5 cellular contexts compared by ENCODE assay signal in the genomic region with DNA sequence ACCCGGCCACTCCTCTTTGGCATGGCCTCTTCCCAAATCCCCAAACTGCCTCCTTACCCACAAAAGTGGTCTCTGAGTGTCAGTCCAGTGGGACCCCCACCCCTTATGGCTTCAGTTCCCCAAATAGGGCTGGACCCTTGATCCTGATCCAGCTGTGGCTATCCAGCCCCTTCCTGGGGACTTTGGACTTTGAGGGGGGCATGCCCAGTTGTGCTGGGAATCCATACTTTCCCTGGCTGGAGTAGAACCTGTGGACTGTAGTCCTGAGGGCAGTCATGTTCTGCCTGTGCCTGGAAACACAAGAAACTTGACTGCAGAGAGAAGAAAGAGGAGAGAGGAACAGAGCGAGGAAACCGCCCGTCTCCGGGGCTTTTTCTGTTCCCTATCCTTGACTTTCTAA. TPM values are rescaled to one million over a fixed set of nuclear protein-coding genes. Genes with fewer than 3 reads are reported as not detected.
"Had no signal": no experiment of that assay in that cellular context is flagged by ENCODE, and none has a peak within 500 bp of the region (broad histone marks: within the 10 kb centered on the region; RNA-seq: fewer than 3 reads in every experiment).

No MANE protein-coding gene starts in this region.

RNA-seq across cellular contexts. Expression of a gene that starts 1.1 kb away (rescaled TPM):
- total RNA-seq: dermis microvascular lymphatic vessel endothelial cell, glomerular endothelial cell, mononuclear cell had no signal
- polyA plus RNA-seq: mammary epithelial cell had no signal

RNA-seq across cellular contexts. Expression of a gene that starts 55.3 kb away (rescaled TPM):
- polyA plus RNA-seq: immature natural killer cell had no signal
